ENCODE assay signal across 25 cellular contexts in the genomic region with DNA sequence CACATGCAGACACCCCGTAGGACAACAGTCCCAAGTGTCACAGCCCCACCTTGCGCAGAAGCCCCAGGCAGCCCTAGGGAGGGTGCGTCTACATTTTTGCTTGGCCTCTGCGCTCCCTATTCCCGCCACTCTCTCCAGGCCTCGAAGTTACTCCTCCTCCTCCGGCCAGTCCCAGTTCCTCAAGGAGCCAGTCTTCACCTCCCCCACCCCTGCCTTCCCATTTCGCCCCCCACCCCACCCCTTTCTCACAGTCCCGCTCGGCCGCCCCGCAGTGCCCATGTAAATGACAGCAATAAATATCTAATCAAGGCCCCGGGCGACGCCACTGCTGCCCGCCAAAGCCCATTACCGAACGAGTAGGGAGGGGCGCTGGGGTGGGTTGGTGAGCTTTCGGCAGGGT. TPM values are rescaled to one million over a fixed set of nuclear protein-coding genes. Genes with fewer than 3 reads are reported as not detected.
A peak's percentile ranks its signal among the peaks of the same experiment; 100 is the strongest.
DNase-seq lines count a peak whose midpoint lies in the region; ATAC-seq and TF ChIP-seq lines count a peak whose summit lies in the region.
"Had no signal": no experiment of that assay in that cellular context is flagged by ENCODE, and none has a peak within 500 bp of the region (broad histone marks: within the 10 kb centered on the region; RNA-seq: fewer than 3 reads in every experiment).

No MANE protein-coding gene starts in this region.

- peaks cover 100% of the 10 kb centered on the region for H3K27me3 Mint-ChIP-seq in nephron progenitor cell (ENCODE audit: low read depth, poor library complexity)

- no peaks in the 10 kb centered on the region for H3K4me1 ChIP-seq in RWPE2 (ENCODE audit: insufficient read depth, poor library complexity, severe bottlenecking)
- H3K4me1 ChIP-seq: HAP-1 had no signal

- H3K9me3 Mint-ChIP-seq in nephron progenitor cell = peaks cover 4% of the 10 kb centered on the region

- no peak for ATAC-seq in RWPE2 (ENCODE audit: low read depth)
- no peak for ATAC-seq in HG02970 (IDR thresholded peaks at IDR 0.05; ENCODE audit: low FRiP score, unreplicated experiment)
- ATAC-seq in GM21360 (IDR thresholded peaks at IDR 0.05; ENCODE audit: unreplicated experiment) = no peak
- ATAC-seq: A549 had no signal

- no peak overlapping the region for H3K27ac Mint-ChIP-seq in nephron progenitor cell
- H3K27ac Mint-ChIP-seq: B cell had no signal

- DNase-seq in H7 (peak; percentile 88), RWPE2 (ENCODE audit: low spot score) (peak; percentile 36), nephron progenitor cell (peak; percentile 25), NCI-H345 treated with DMSO at 0.1 percent for 48 hours (lab: John Stamatoyannopoulos, UW; ENCODE audit: unreplicated experiment) (no peak), NCI-H146 (lab: John Stamatoyannopoulos, UW) (no peak)
- DNase-seq: GDM1, Karpas-422, MV-4-11, NCI-H1105 treated with DMSO at 0.1 percent for 48 hours, NCI-H1694 treated with DMSO at 0.1 percent for 48 hours, NCI-H2081 treated with DMSO at 0.1 percent for 48 hours, NCI-H2171 treated with DMSO at 0.1 percent for 48 hours, NCI-H446, NCI-H526, OCI-M1, Right ventricle myocardium superior had no signal

- H3K4me3 Mint-ChIP-seq in nephron progenitor cell = peak overlapping the region; percentile 31
- H3K4me3 Mint-ChIP-seq: B cell had no signal

- H3K4me3 ChIP-seq in H7 (ENCODE audit: insufficient read depth, low read depth, low read length) = peak overlapping the region; percentile 7; the same call in 1 of the 2 replicates
- H3K4me3 ChIP-seq in RWPE2 (ENCODE audit: severe bottlenecking) = no peak overlapping the region
- peak overlapping the region; percentile 21; the same call in 1 of the 2 replicates for H3K4me3 ChIP-seq in iPS-18c (ENCODE audit: insufficient read depth, low read depth, low read length)
- H3K4me3 ChIP-seq: A549, HAP-1 had no signal

- no peaks in the 10 kb centered on the region for H3K36me3 Mint-ChIP-seq in nephron progenitor cell (ENCODE audit: low read depth)

- H3K9me3 ChIP-seq in RWPE2 (ENCODE audit: severe bottlenecking) = no peaks in the 10 kb centered on the region
- peaks cover 3% of the 10 kb centered on the region for H3K9me3 ChIP-seq in iPS-18c (ENCODE audit: control insufficient read depth, insufficient read depth, low read length)
- H3K9me3 ChIP-seq: A549, HAP-1 had no signal

- no peak for TF ChIP-seq CTCF in RWPE2 (IDR thresholded peaks at IDR 0.05; ENCODE audit: poor library complexity, severe bottlenecking)
- no peak for TF ChIP-seq CTCF in nephron progenitor cell (IDR thresholded peaks at IDR 0.05)

- H3K36me3 ChIP-seq in H7 (replicated peaks; ENCODE audit: control insufficient read depth, insufficient read depth, low read length) (no peaks in the 10 kb centered on the region), RWPE2 (ENCODE audit: low read depth) (no peaks in the 10 kb centered on the region)
- H3K36me3 ChIP-seq: HAP-1 had no signal

- H3K4me1 Mint-ChIP-seq in nephron progenitor cell = peaks cover 41% of the 10 kb centered on the region

- no peak overlapping the region for H3K27ac ChIP-seq in RWPE2 (ENCODE audit: poor library complexity, severe bottlenecking)
- H3K27ac ChIP-seq: A549 had no signal

- peaks cover 93% of the 10 kb centered on the region for H3K27me3 ChIP-seq in H7 (ENCODE audit: control insufficient read depth, insufficient read depth, low read length)
- H3K27me3 ChIP-seq in RWPE2 (ENCODE audit: insufficient read depth, poor library complexity, severe bottlenecking) = peaks cover 57% of the 10 kb centered on the region

RNA-seq across cellular contexts. Expression of gene DMBX1, which starts 3.2 kb away (rescaled TPM):
- total RNA-seq in H7 (2014; rRNA removed; shearing (Covaris generic)) = 4.2 and 5.4 TPM in 2 replicates
- total RNA-seq: B cell, M059J, Right ventricle myocardium superior had no signal

RNA-seq across cellular contexts. Expression of gene KNCN, which starts 58.6 kb away (rescaled TPM):
- total RNA-seq in H7 (2014; rRNA removed; shearing (Covaris generic)) = not detected in 2 replicates
- total RNA-seq: B cell, Daoy, M059J, Right ventricle myocardium superior, SK-MEL-5 had no signal

Comparison
In these comparisons a context has a peak if more than half of its experiments do, and no peak if none do; other contexts are left out.
1. DNase-seq: peak in H7 (single experiment), RWPE2 (single experiment) and nephron progenitor cell (single experiment); none in NCI-H345 treated with DMSO at 0.1 percent for 48 hours (single experiment) and NCI-H146 (single experiment).